Comparison of ENCODE assay signal across 23 cellular contexts in the genomic region with DNA sequence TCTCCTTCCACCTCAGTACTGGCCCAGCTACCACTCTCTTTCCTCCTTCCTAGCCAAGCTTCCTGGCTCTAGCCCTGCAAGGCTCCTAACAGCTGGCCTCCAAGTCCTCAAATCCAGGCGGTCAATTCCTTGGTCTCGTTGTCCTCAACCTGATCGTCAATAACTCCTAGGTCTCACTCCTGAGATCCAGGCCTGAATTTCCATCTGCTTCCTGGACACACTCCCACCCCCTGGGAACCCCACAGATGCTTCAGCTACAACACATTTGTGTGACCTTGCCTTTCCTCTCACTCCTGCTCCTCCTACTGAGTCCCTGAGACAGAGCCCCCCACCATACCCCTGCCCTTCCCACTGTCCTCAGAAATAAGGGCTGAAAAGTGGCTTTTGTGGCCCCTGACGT. TPM values are rescaled to one million over a fixed set of nuclear protein-coding genes. Genes with fewer than 3 reads are reported as not detected.
A peak's percentile ranks its signal among the peaks of the same experiment; 100 is the strongest.
DNase-seq lines count a peak whose midpoint lies in the region; ATAC-seq, FAIRE-seq and TF ChIP-seq lines count a peak whose summit lies in the region.
"Had no signal": no experiment of that assay in that cellular context is flagged by ENCODE, and none has a peak within 500 bp of the region (broad histone marks: within the 10 kb centered on the region; RNA-seq: fewer than 3 reads in every experiment).

No MANE protein-coding gene starts in this region.

- H3K27ac ChIP-seq in upper lobe of right lung: no peak overlapping the region
- H3K27ac ChIP-seq: GM23248, suprapubic skin had no signal

- intact Hi-C loops in upper lobe of right lung (cut with DNase I): loop anchor here (10.0 kb wide), 1 partner anchor 99 kb away; the partner anchor contains the start of gene CTCF

- DNase-seq in activated naive CD8-positive, alpha-beta T cell treated with anti-CD3 and anti-CD28 coated beads, Interleukin-2, amount 10 ng/mL, durations not matched to agents 7 days and 5 days: no peak
- no peak for DNase-seq in activated naive CD8-positive, alpha-beta T cell treated with anti-CD3 and anti-CD28 coated beads for 36 hours
- DNase-seq in frontal cortex (ENCODE audit: low spot score in 2 of 2) (peak; percentile 10 to 23), type B pancreatic cell (ENCODE audit: extremely low spot score, unreplicated experiment) (no peak), upper lobe of right lung (no peak), COLO668 (lab: John Stamatoyannopoulos, UW; ENCODE audit: unreplicated experiment) (no peak)
- DNase-seq in stimulated activated naive CD8-positive, alpha-beta T cell treated with anti-CD3 and anti-CD28 coated beads, Interleukin-15, Interleukin-2, amounts not matched to agents 100 U/mL and 50 U/mL, for 24 hours: no peak
- DNase-seq: activated CD4-positive, alpha-beta T cell treated with anti-CD3 and anti-CD28 coated beads, Interleukin-2, amount 50 U/mL, for 4 hours; activated gamma-delta T cell; amniotic stem cell; NCI-H1436; NCI-H2107; NCI-H446 treated with DMSO at 0.1 percent for 48 hours; occipital lobe; retina had no signal

- H3K9me3 Mint-ChIP-seq in activated naive CD8-positive, alpha-beta T cell treated with anti-CD3 and anti-CD28 coated beads, Interleukin-2, amount 10 ng/mL, durations not matched to agents 7 days and 5 days: no peaks in the 10 kb centered on the region
- H3K9me3 Mint-ChIP-seq in activated naive CD8-positive, alpha-beta T cell treated with anti-CD3 and anti-CD28 coated beads for 36 hours: no peaks in the 10 kb centered on the region
- H3K9me3 Mint-ChIP-seq in activated T-helper 17 cell treated with anti-CD3 and anti-CD28 coated beads, Interleukin-2, amount 50 U/mL, for 72 hours: no peaks in the 10 kb centered on the region
- no peaks in the 10 kb centered on the region for H3K9me3 Mint-ChIP-seq in type B pancreatic cell
- H3K9me3 Mint-ChIP-seq: WTC11 had no signal

- H3K4me3 ChIP-seq in upper lobe of right lung: no peak overlapping the region
- H3K4me3 ChIP-seq: GM23248, suprapubic skin had no signal

- H3K4me3 Mint-ChIP-seq in activated naive CD8-positive, alpha-beta T cell treated with anti-CD3 and anti-CD28 coated beads, Interleukin-2, amount 10 ng/mL, durations not matched to agents 7 days and 5 days: peak overlapping the region; percentile 11
- no peak overlapping the region for H3K4me3 Mint-ChIP-seq in activated naive CD8-positive, alpha-beta T cell treated with anti-CD3 and anti-CD28 coated beads for 36 hours
- no peak overlapping the region for H3K4me3 Mint-ChIP-seq in activated T-helper 17 cell treated with anti-CD3 and anti-CD28 coated beads, Interleukin-2, amount 50 U/mL, for 72 hours
- peak overlapping the region; percentile 68 for H3K4me3 Mint-ChIP-seq in type B pancreatic cell

- no peaks in the 10 kb centered on the region for H3K36me3 Mint-ChIP-seq in activated naive CD8-positive, alpha-beta T cell treated with anti-CD3 and anti-CD28 coated beads, Interleukin-2, amount 10 ng/mL, durations not matched to agents 7 days and 5 days
- H3K36me3 Mint-ChIP-seq in activated naive CD8-positive, alpha-beta T cell treated with anti-CD3 and anti-CD28 coated beads for 36 hours: peaks cover 4% of the 10 kb centered on the region
- peaks cover 12% of the 10 kb centered on the region for H3K36me3 Mint-ChIP-seq in activated T-helper 17 cell treated with anti-CD3 and anti-CD28 coated beads, Interleukin-2, amount 50 U/mL, for 72 hours (ENCODE audit: low read depth)
- no peaks in the 10 kb centered on the region for H3K36me3 Mint-ChIP-seq in type B pancreatic cell
- H3K36me3 Mint-ChIP-seq: WTC11 had no signal

- H3K27me3 ChIP-seq in upper lobe of right lung: no peaks in the 10 kb centered on the region
- H3K27me3 ChIP-seq: dorsolateral prefrontal cortex, suprapubic skin had no signal

- no peaks in the 10 kb centered on the region for H3K27me3 Mint-ChIP-seq in activated naive CD8-positive, alpha-beta T cell treated with anti-CD3 and anti-CD28 coated beads, Interleukin-2, amount 10 ng/mL, durations not matched to agents 7 days and 5 days
- no peaks in the 10 kb centered on the region for H3K27me3 Mint-ChIP-seq in activated naive CD8-positive, alpha-beta T cell treated with anti-CD3 and anti-CD28 coated beads for 36 hours
- no peaks in the 10 kb centered on the region for H3K27me3 Mint-ChIP-seq in activated T-helper 17 cell treated with anti-CD3 and anti-CD28 coated beads, Interleukin-2, amount 50 U/mL, for 72 hours
- no peaks in the 10 kb centered on the region for H3K27me3 Mint-ChIP-seq in type B pancreatic cell

- FAIRE-seq in frontal cortex (lab: Jason Lieb, UNC): no peak
- FAIRE-seq: G401.6, urothelium cell line had no signal

- H3K36me3 ChIP-seq in upper lobe of right lung: peaks cover 4% of the 10 kb centered on the region

- ATAC-seq in activated naive CD8-positive, alpha-beta T cell treated with anti-CD3 and anti-CD28 coated beads, Interleukin-2, amount 10 ng/mL, durations not matched to agents 7 days and 5 days (ENCODE audit: low read depth): no peak
- no peak for ATAC-seq in activated T-helper 17 cell treated with anti-CD3 and anti-CD28 coated beads, Interleukin-2, amount 50 U/mL, for 72 hours (replicated peaks)
- no peak for ATAC-seq in upper lobe of right lung
- ATAC-seq in stimulated activated naive CD8-positive, alpha-beta T cell treated with anti-CD3 and anti-CD28 coated beads, Interleukin-15, Interleukin-2, amounts not matched to agents 100 U/mL and 50 U/mL, for 24 hours: no peak
- ATAC-seq: left colon had no signal

- H3K27ac Mint-ChIP-seq in activated naive CD8-positive, alpha-beta T cell treated with anti-CD3 and anti-CD28 coated beads, Interleukin-2, amount 10 ng/mL, durations not matched to agents 7 days and 5 days: peak overlapping the region; percentile 64
- no peak overlapping the region for H3K27ac Mint-ChIP-seq in activated naive CD8-positive, alpha-beta T cell treated with anti-CD3 and anti-CD28 coated beads for 36 hours
- peak overlapping the region; percentile 6 for H3K27ac Mint-ChIP-seq in activated T-helper 17 cell treated with anti-CD3 and anti-CD28 coated beads, Interleukin-2, amount 50 U/mL, for 72 hours
- H3K27ac Mint-ChIP-seq in type B pancreatic cell: peak overlapping the region; percentile 67
- H3K27ac Mint-ChIP-seq: WTC11 had no signal

- POLR2A ChIA-PET in activated naive CD8-positive, alpha-beta T cell treated with anti-CD3 and anti-CD28 coated beads, Interleukin-2, amount 10 ng/mL, durations not matched to agents 7 days and 5 days (lab: Charles Lee): interaction anchor here (0.6 to 1.4 kb wide), 6 partner anchors 17 to 127 kb away, joined by 3 to 7 read pairs (median 3); partner anchors contain the start of genes CARMIL2, CTCF and GFOD2

- peaks cover 12% of the 10 kb centered on the region for H3K4me1 Mint-ChIP-seq in activated naive CD8-positive, alpha-beta T cell treated with anti-CD3 and anti-CD28 coated beads, Interleukin-2, amount 10 ng/mL, durations not matched to agents 7 days and 5 days
- peaks cover 22% of the 10 kb centered on the region for H3K4me1 Mint-ChIP-seq in activated naive CD8-positive, alpha-beta T cell treated with anti-CD3 and anti-CD28 coated beads for 36 hours
- peaks cover 9% of the 10 kb centered on the region for H3K4me1 Mint-ChIP-seq in activated T-helper 17 cell treated with anti-CD3 and anti-CD28 coated beads, Interleukin-2, amount 50 U/mL, for 72 hours
- H3K4me1 Mint-ChIP-seq in type B pancreatic cell (ENCODE audit: unreplicated experiment): peaks cover 8% of the 10 kb centered on the region

- no peaks in the 10 kb centered on the region for H3K9me3 ChIP-seq in upper lobe of right lung
- H3K9me3 ChIP-seq: suprapubic skin had no signal

- TF ChIP-seq CTCF in type B pancreatic cell (conservative IDR thresholded peaks at IDR 0.05): no peak
- TF ChIP-seq CTCF in upper lobe of right lung (IDR thresholded peaks at IDR 0.05): no peak

- peaks cover 26% of the 10 kb centered on the region for H3K4me1 ChIP-seq in upper lobe of right lung

RNA-seq across cellular contexts. Expression of gene ENKD1, which starts 2.3 kb away (rescaled TPM):
- total RNA-seq in activated naive CD8-positive, alpha-beta T cell treated with anti-CD3 and anti-CD28 coated beads, Interleukin-2, amount 10 ng/mL, durations not matched to agents 7 days and 5 days: 10 to 100 TPM in 1 of 2 experiments, 1 to 10 TPM in 1; 9.6 to 12.1 TPM
- 10 to 100 TPM in 1 of 2 experiments, 1 to 10 TPM in 1; 9.3 to 10.7 TPM for total RNA-seq in activated naive CD8-positive, alpha-beta T cell treated with anti-CD3 and anti-CD28 coated beads for 36 hours
- total RNA-seq in activated T-helper 17 cell treated with anti-CD3 and anti-CD28 coated beads, Interleukin-2, amount 50 U/mL, for 72 hours: 1 to 10 TPM; 9.1 to 9.4 TPM
- 9.4 TPM for total RNA-seq in frontal cortex
- total RNA-seq in type B pancreatic cell (ENCODE audit: low replicate concordance): 12.2 and 18.8 TPM in 2 replicates
- total RNA-seq in upper lobe of right lung: 14.5 TPM

RNA-seq across cellular contexts. Expression of gene C16orf86, which starts 2.4 kb away (rescaled TPM):
- 1 to 10 TPM; 5.6 to 5.8 TPM for total RNA-seq in activated naive CD8-positive, alpha-beta T cell treated with anti-CD3 and anti-CD28 coated beads, Interleukin-2, amount 10 ng/mL, durations not matched to agents 7 days and 5 days
- total RNA-seq in activated naive CD8-positive, alpha-beta T cell treated with anti-CD3 and anti-CD28 coated beads for 36 hours: 1 to 10 TPM; 1.3 to 1.8 TPM
- total RNA-seq in activated T-helper 17 cell treated with anti-CD3 and anti-CD28 coated beads, Interleukin-2, amount 50 U/mL, for 72 hours: 1 to 10 TPM; 1.5 to 1.8 TPM
- total RNA-seq in frontal cortex (2.0 TPM), type B pancreatic cell (ENCODE audit: low replicate concordance) (1.5 and 2.8 TPM in 2 replicates), upper lobe of right lung (3.8 TPM)

RNA-seq across cellular contexts. Expression of gene PARD6A, which starts 3.5 kb away (rescaled TPM):
- 10 to 100 TPM in 1 of 2 experiments, 1 to 10 TPM in 1; 9.5 to 11.1 TPM for total RNA-seq in activated naive CD8-positive, alpha-beta T cell treated with anti-CD3 and anti-CD28 coated beads, Interleukin-2, amount 10 ng/mL, durations not matched to agents 7 days and 5 days
- total RNA-seq in activated naive CD8-positive, alpha-beta T cell treated with anti-CD3 and anti-CD28 coated beads for 36 hours: 1 to 10 TPM; 7.8 to 9.4 TPM
- total RNA-seq in activated T-helper 17 cell treated with anti-CD3 and anti-CD28 coated beads, Interleukin-2, amount 50 U/mL, for 72 hours: 10 to 100 TPM; 10.7 to 16.5 TPM
- total RNA-seq in frontal cortex (9.4 TPM), type B pancreatic cell (ENCODE audit: low replicate concordance) (4.7 and 6.5 TPM in 2 replicates), upper lobe of right lung (4.7 TPM)

RNA-seq across cellular contexts. Expression of gene ACD, which starts 4.2 kb away (rescaled TPM):
- 10 to 100 TPM; 50.7 to 54.2 TPM for total RNA-seq in activated naive CD8-positive, alpha-beta T cell treated with anti-CD3 and anti-CD28 coated beads, Interleukin-2, amount 10 ng/mL, durations not matched to agents 7 days and 5 days
- 10 to 100 TPM; 48.0 to 50.3 TPM for total RNA-seq in activated naive CD8-positive, alpha-beta T cell treated with anti-CD3 and anti-CD28 coated beads for 36 hours
- total RNA-seq in activated T-helper 17 cell treated with anti-CD3 and anti-CD28 coated beads, Interleukin-2, amount 50 U/mL, for 72 hours: 10 to 100 TPM; 37.5 to 63.4 TPM
- total RNA-seq in frontal cortex (24.9 TPM), type B pancreatic cell (ENCODE audit: low replicate concordance) (19.9 and 31.6 TPM in 2 replicates), upper lobe of right lung (14.3 TPM)

RNA-seq across cellular contexts. Expression of gene CARMIL2, which starts 19.3 kb away (rescaled TPM):
- 100 to 1,000 TPM; 199 to 203 TPM for total RNA-seq in activated naive CD8-positive, alpha-beta T cell treated with anti-CD3 and anti-CD28 coated beads, Interleukin-2, amount 10 ng/mL, durations not matched to agents 7 days and 5 days
- 100 to 1,000 TPM; 136 to 140 TPM for total RNA-seq in activated naive CD8-positive, alpha-beta T cell treated with anti-CD3 and anti-CD28 coated beads for 36 hours
- 100 to 1,000 TPM; 134 to 169 TPM for total RNA-seq in activated T-helper 17 cell treated with anti-CD3 and anti-CD28 coated beads, Interleukin-2, amount 50 U/mL, for 72 hours
- total RNA-seq in frontal cortex (2.4 TPM), type B pancreatic cell (ENCODE audit: low replicate concordance) (2.8 and 3.4 TPM in 2 replicates), upper lobe of right lung (6.3 TPM)
- total RNA-seq: GM23248 had no signal

Comparison
In these comparisons a context has a peak if more than half of its experiments do, and no peak if none do; other contexts are left out.
1. H3K4me3 Mint-ChIP-seq: peak in activated naive CD8-positive, alpha-beta T cell treated with anti-CD3 and anti-CD28 coated beads, Interleukin-2, amount 10 ng/mL, durations not matched to agents 7 days and 5 days (single experiment) and type B pancreatic cell (single experiment); none in activated naive CD8-positive, alpha-beta T cell treated with anti-CD3 and anti-CD28 coated beads for 36 hours (single experiment) and activated T-helper 17 cell treated with anti-CD3 and anti-CD28 coated beads, Interleukin-2, amount 50 U/mL, for 72 hours (single experiment).
2. DNase-seq: peak in frontal cortex (2 of 2); none in activated naive CD8-positive, alpha-beta T cell treated with anti-CD3 and anti-CD28 coated beads, Interleukin-2, amount 10 ng/mL, durations not matched to agents 7 days and 5 days (single experiment), activated naive CD8-positive, alpha-beta T cell treated with anti-CD3 and anti-CD28 coated beads for 36 hours (single experiment), type B pancreatic cell (single experiment), upper lobe of right lung (single experiment), stimulated activated naive CD8-positive, alpha-beta T cell treated with anti-CD3 and anti-CD28 coated beads, Interleukin-15, Interleukin-2, amounts not matched to agents 100 U/mL and 50 U/mL, for 24 hours (single experiment) and COLO668 (single experiment).